Comparison of ENCODE assay signal across 25 cellular contexts in genomic region chrY:12421788-12422124, GRCh38.
A peak's percentile ranks its signal among the peaks of the same experiment; 100 is the strongest.
DNase-seq lines count a peak whose midpoint lies in the region; ATAC-seq, FAIRE-seq and TF ChIP-seq lines count a peak whose summit lies in the region.
"Had no signal": no experiment of that assay in that cellular context is flagged by ENCODE, and none has a peak within 500 bp of the region (broad histone marks: within the 10 kb centered on the region; RNA-seq: fewer than 3 reads in every experiment).

No MANE protein-coding gene starts in this region.

- H3K36me3 Mint-ChIP-seq in activated CD8-positive, alpha-beta T cell treated with anti-CD3 and anti-CD28 coated beads, Interleukin-2, amount 10 ng/mL, durations not matched to agents 7 days and 5 days (ENCODE audit: low read depth): no peaks in the 10 kb centered on the region
- H3K36me3 Mint-ChIP-seq in activated CD8-positive, alpha-beta T cell treated with anti-CD3 and anti-CD28 coated beads for 36 hours (ENCODE audit: low read depth): no peaks in the 10 kb centered on the region
- no peaks in the 10 kb centered on the region for H3K36me3 Mint-ChIP-seq in activated naive CD8-positive, alpha-beta T cell treated with anti-CD3 and anti-CD28 coated beads, Interleukin-2, amount 10 ng/mL, durations not matched to agents 7 days and 5 days
- no peaks in the 10 kb centered on the region for H3K36me3 Mint-ChIP-seq in activated CD4-positive, alpha-beta memory T cell treated with anti-CD3 and anti-CD28 coated beads for 36 hours

- no peak for FAIRE-seq in HepG2 (lab: Jason Lieb, UNC)
- FAIRE-seq: GM12892 had no signal

- no peak overlapping the region for H3K9ac ChIP-seq in HepG2 (ENCODE audit: insufficient read depth, low read depth, low read length)

- TF ChIP-seq EP300 in HepG2 (IDR thresholded peaks at IDR 0.05; ENCODE audit: low read depth in 2 of 2, low read length in 2 of 2) (no peak), HepG2 (CRISPR knock-in tag; IDR thresholded peaks at IDR 0.05; ENCODE audit: borderline replicate concordance) (no peak), suprapubic skin (IDR thresholded peaks at IDR 0.05) (no peak)

- 35% methylated on average over 11 of the region's 18 CpGs for WGBS in HepG2 (ENCODE audit: low lambda C conversion rate)
- no CpG with 5 or more reads among the region's 18 CpGs for WGBS in suprapubic skin

- POLR2A ChIA-PET in activated CD8-positive, alpha-beta T cell treated with anti-CD3 and anti-CD28 coated beads, Interleukin-2, amount 10 ng/mL, durations not matched to agents 7 days and 5 days (lab: Charles Lee): no interaction called here
- POLR2A ChIA-PET in activated CD8-positive, alpha-beta T cell treated with anti-CD3 and anti-CD28 coated beads for 36 hours (lab: Charles Lee): no interaction called here
- POLR2A ChIA-PET in activated naive CD8-positive, alpha-beta T cell treated with anti-CD3 and anti-CD28 coated beads, Interleukin-2, amount 10 ng/mL, durations not matched to agents 7 days and 5 days (lab: Charles Lee): no interaction called here
- POLR2A ChIA-PET in HepG2 (lab: Yijun Ruan, JAX): interaction anchor here (1.6 kb wide), 1 partner anchor 30 kb away, joined by 4 read pairs; no protein-coding TSS in a partner anchor
- POLR2A ChIA-PET in activated CD4-positive, alpha-beta memory T cell treated with anti-CD3 and anti-CD28 coated beads for 36 hours (lab: Charles Lee): no interaction called here

- CTCF ChIA-PET in activated CD8-positive, alpha-beta T cell treated with anti-CD3 and anti-CD28 coated beads, Interleukin-2, amount 10 ng/mL, durations not matched to agents 7 days and 5 days (lab: Charles Lee): no interaction called here
- CTCF ChIA-PET in activated CD8-positive, alpha-beta T cell treated with anti-CD3 and anti-CD28 coated beads for 36 hours (lab: Charles Lee): no interaction called here
- CTCF ChIA-PET in HepG2 (lab: Yijun Ruan, JAX; ENCODE audit: low intra/inter-chr PET ratio, low total read pairs): no interaction called here
- CTCF ChIA-PET in activated CD4-positive, alpha-beta memory T cell treated with anti-CD3 and anti-CD28 coated beads for 36 hours (lab: Charles Lee): no interaction called here

- no peak overlapping the region for H3K27ac Mint-ChIP-seq in activated CD8-positive, alpha-beta T cell treated with anti-CD3 and anti-CD28 coated beads, Interleukin-2, amount 10 ng/mL, durations not matched to agents 7 days and 5 days
- no peak overlapping the region for H3K27ac Mint-ChIP-seq in activated CD8-positive, alpha-beta T cell treated with anti-CD3 and anti-CD28 coated beads for 36 hours
- no peak overlapping the region for H3K27ac Mint-ChIP-seq in activated naive CD8-positive, alpha-beta T cell treated with anti-CD3 and anti-CD28 coated beads, Interleukin-2, amount 10 ng/mL, durations not matched to agents 7 days and 5 days
- no peak overlapping the region for H3K27ac Mint-ChIP-seq in activated CD4-positive, alpha-beta memory T cell treated with anti-CD3 and anti-CD28 coated beads for 36 hours
- H3K27ac Mint-ChIP-seq: B cell, nephron progenitor cell had no signal

- H3K4me1 Mint-ChIP-seq in activated CD8-positive, alpha-beta T cell treated with anti-CD3 and anti-CD28 coated beads, Interleukin-2, amount 10 ng/mL, durations not matched to agents 7 days and 5 days (ENCODE audit: low read depth): peaks cover 16% of the 10 kb centered on the region
- H3K4me1 Mint-ChIP-seq in activated CD8-positive, alpha-beta T cell treated with anti-CD3 and anti-CD28 coated beads for 36 hours (ENCODE audit: low read depth): peaks cover 11% of the 10 kb centered on the region
- no peaks in the 10 kb centered on the region for H3K4me1 Mint-ChIP-seq in activated naive CD8-positive, alpha-beta T cell treated with anti-CD3 and anti-CD28 coated beads, Interleukin-2, amount 10 ng/mL, durations not matched to agents 7 days and 5 days
- no peaks in the 10 kb centered on the region for H3K4me1 Mint-ChIP-seq in activated CD4-positive, alpha-beta memory T cell treated with anti-CD3 and anti-CD28 coated beads for 36 hours (ENCODE audit: low read depth)
- H3K4me1 Mint-ChIP-seq: B cell, nephron progenitor cell had no signal

- H3K9me3 Mint-ChIP-seq in activated CD8-positive, alpha-beta T cell treated with anti-CD3 and anti-CD28 coated beads, Interleukin-2, amount 10 ng/mL, durations not matched to agents 7 days and 5 days (ENCODE audit: insufficient read depth): no peaks in the 10 kb centered on the region
- no peaks in the 10 kb centered on the region for H3K9me3 Mint-ChIP-seq in activated CD8-positive, alpha-beta T cell treated with anti-CD3 and anti-CD28 coated beads for 36 hours
- H3K9me3 Mint-ChIP-seq in activated naive CD8-positive, alpha-beta T cell treated with anti-CD3 and anti-CD28 coated beads, Interleukin-2, amount 10 ng/mL, durations not matched to agents 7 days and 5 days: no peaks in the 10 kb centered on the region
- H3K9me3 Mint-ChIP-seq in activated CD4-positive, alpha-beta memory T cell treated with anti-CD3 and anti-CD28 coated beads for 36 hours: no peaks in the 10 kb centered on the region
- H3K9me3 Mint-ChIP-seq: activated naive CD4-positive, alpha-beta T cell treated with anti-CD3 and anti-CD28 coated beads for 36 hours; activated T-cell treated with anti-CD3 and anti-CD28 coated beads, Interleukin-2, amount 50 U/mL, for 4 hours; nephron progenitor cell had no signal

- H3K27me3 Mint-ChIP-seq in activated CD8-positive, alpha-beta T cell treated with anti-CD3 and anti-CD28 coated beads, Interleukin-2, amount 10 ng/mL, durations not matched to agents 7 days and 5 days (ENCODE audit: low read depth): peaks cover 3% of the 10 kb centered on the region
- H3K27me3 Mint-ChIP-seq in activated CD8-positive, alpha-beta T cell treated with anti-CD3 and anti-CD28 coated beads for 36 hours: no peaks in the 10 kb centered on the region
- H3K27me3 Mint-ChIP-seq in activated naive CD8-positive, alpha-beta T cell treated with anti-CD3 and anti-CD28 coated beads, Interleukin-2, amount 10 ng/mL, durations not matched to agents 7 days and 5 days: no peaks in the 10 kb centered on the region
- peaks cover 7% of the 10 kb centered on the region for H3K27me3 Mint-ChIP-seq in activated CD4-positive, alpha-beta memory T cell treated with anti-CD3 and anti-CD28 coated beads for 36 hours

- no peaks in the 10 kb centered on the region for H3K27me3 ChIP-seq in HepG2 (ENCODE audit: control insufficient read depth in 1 of 2, insufficient read depth in 2 of 2, low read length in 2 of 2)
- H3K27me3 ChIP-seq in suprapubic skin: peaks cover 18% of the 10 kb centered on the region
- H3K27me3 ChIP-seq: ascending aorta had no signal

- in situ Hi-C loops in HepG2 (cut with HindIII; ENCODE audit: extremely low pct_ligation_motif_present, low pct_unique_long_range_greater_than_20kb): no loop called here

- H4K20me1 ChIP-seq in HepG2 (ENCODE audit: insufficient read depth, low read length): no peaks in the 10 kb centered on the region

- H3K9me3 ChIP-seq in HepG2 (ENCODE audit: low read length) (no peaks in the 10 kb centered on the region), suprapubic skin (no peaks in the 10 kb centered on the region)
- H3K9me3 ChIP-seq: ascending aorta, esophagus muscularis mucosa, gastroesophageal sphincter had no signal

- no peak for TF ChIP-seq POLR2A in HepG2 (IDR thresholded peaks at IDR 0.05; ENCODE audit: insufficient read depth in 1 of 2, low read depth in 2 of 2, low read length in 2 of 2)
- TF ChIP-seq POLR2A in suprapubic skin (IDR thresholded peaks at IDR 0.05): no peak

- peak overlapping the region; percentile 36 for H3K4me3 Mint-ChIP-seq in activated CD8-positive, alpha-beta T cell treated with anti-CD3 and anti-CD28 coated beads, Interleukin-2, amount 10 ng/mL, durations not matched to agents 7 days and 5 days
- no peak overlapping the region for H3K4me3 Mint-ChIP-seq in activated CD8-positive, alpha-beta T cell treated with anti-CD3 and anti-CD28 coated beads for 36 hours
- H3K4me3 Mint-ChIP-seq in activated naive CD8-positive, alpha-beta T cell treated with anti-CD3 and anti-CD28 coated beads, Interleukin-2, amount 10 ng/mL, durations not matched to agents 7 days and 5 days: peak overlapping the region; percentile 45
- no peak overlapping the region for H3K4me3 Mint-ChIP-seq in activated CD4-positive, alpha-beta memory T cell treated with anti-CD3 and anti-CD28 coated beads for 36 hours
- H3K4me3 Mint-ChIP-seq: activated naive CD4-positive, alpha-beta T cell treated with anti-CD3 and anti-CD28 coated beads for 36 hours; B cell; nephron progenitor cell had no signal

- H2AFZ ChIP-seq in HepG2 (ENCODE audit: low read length): no peak overlapping the region

- BruUV-seq in HepG2 (replicated peaks; lab: Mats Ljungman, UMichigan): no TSS peak

- intact Hi-C loops in activated CD8-positive, alpha-beta T cell treated with anti-CD3 and anti-CD28 coated beads for 36 hours (cut with micrococcal nuclease): no loop called here
- intact Hi-C loops in HepG2 (cut with micrococcal nuclease; ENCODE audit: unreplicated experiment): no loop called here
- intact Hi-C loops in activated CD4-positive, alpha-beta memory T cell treated with anti-CD3 and anti-CD28 coated beads for 36 hours (cut with micrococcal nuclease): no loop called here

- no peaks in the 10 kb centered on the region for H3K36me3 ChIP-seq in HepG2 (replicated peaks in 1 of 2; ENCODE audit: control insufficient read depth in 1 of 2, insufficient read depth in 2 of 2, low read length in 2 of 2)
- no peaks in the 10 kb centered on the region for H3K36me3 ChIP-seq in suprapubic skin
- H3K36me3 ChIP-seq: ascending aorta, esophagus muscularis mucosa, gastroesophageal sphincter had no signal

- TF ChIP-seq CTCF in activated CD8-positive, alpha-beta T cell treated with anti-CD3 and anti-CD28 coated beads for 36 hours (IDR thresholded peaks at IDR 0.05): no peak
- TF ChIP-seq CTCF in HepG2 (CRISPR knock-in tag; IDR thresholded peaks at IDR 0.05): no peak
- TF ChIP-seq CTCF in suprapubic skin (IDR thresholded peaks at IDR 0.05): no peak

- no peak for TF ChIP-seq RAD21 in HepG2 (CRISPR knock-in tag; IDR thresholded peaks at IDR 0.05)

- ATAC-seq in activated CD8-positive, alpha-beta T cell treated with anti-CD3 and anti-CD28 coated beads, Interleukin-2, amount 10 ng/mL, durations not matched to agents 7 days and 5 days: no peak
- no peak for ATAC-seq in activated CD8-positive, alpha-beta T cell treated with anti-CD3 and anti-CD28 coated beads for 36 hours
- ATAC-seq in activated naive CD8-positive, alpha-beta T cell treated with anti-CD3 and anti-CD28 coated beads, Interleukin-2, amount 10 ng/mL, durations not matched to agents 7 days and 5 days (ENCODE audit: low read depth): no peak
- no peak for ATAC-seq in HepG2
- ATAC-seq: gastroesophageal sphincter had no signal

- H3K27ac ChIP-seq in HepG2 (ENCODE audit: extremely low read length, insufficient read depth, low read length): no peak overlapping the region
- no peak overlapping the region for H3K27ac ChIP-seq in suprapubic skin
- H3K27ac ChIP-seq: ascending aorta, esophagus muscularis mucosa, gastroesophageal sphincter had no signal

- no peaks in the 10 kb centered on the region for H3K79me2 ChIP-seq in HepG2 (ENCODE audit: insufficient read depth, low read length)

- H3K4me3 ChIP-seq in HepG2 (replicated peaks in 1 of 3; ENCODE audit: insufficient read depth in 1 of 3, low read depth in 2 of 3, low read length in 3 of 3): peak overlapping the region in 2 of 3 experiments; percentile 50 to 67; a peak in 3 of 6 replicates
- peak overlapping the region; percentile 41 for H3K4me3 ChIP-seq in suprapubic skin
- H3K4me3 ChIP-seq: ascending aorta had no signal

- H3K4me1 ChIP-seq in HepG2 (ENCODE audit: insufficient read depth, low read length) (peaks cover 7% of the 10 kb centered on the region), suprapubic skin (no peaks in the 10 kb centered on the region)
- H3K4me1 ChIP-seq: ascending aorta, esophagus muscularis mucosa, gastroesophageal sphincter had no signal

- no peak for DNase-seq in activated CD8-positive, alpha-beta T cell treated with anti-CD3 and anti-CD28 coated beads, Interleukin-2, amount 10 ng/mL, durations not matched to agents 7 days and 5 days
- DNase-seq in activated CD8-positive, alpha-beta T cell treated with anti-CD3 and anti-CD28 coated beads for 36 hours: no peak
- no peak for DNase-seq in activated naive CD8-positive, alpha-beta T cell treated with anti-CD3 and anti-CD28 coated beads, Interleukin-2, amount 10 ng/mL, durations not matched to agents 7 days and 5 days
- DNase-seq in HepG2 (ENCODE audit: low spot score) (no peak), suprapubic skin (ENCODE audit: low spot score in 2 of 2) (no peak), AG20443 (ENCODE audit: low spot score) (no peak)
- no peak for DNase-seq in activated CD4-positive, alpha-beta memory T cell treated with anti-CD3 and anti-CD28 coated beads for 36 hours
- no peak for DNase-seq in activated effector memory CD4-positive, alpha-beta T cell treated with anti-CD3 and anti-CD28 coated beads, Interleukin-2, amount 50 U/mL, for 16 hours
- DNase-seq: 8988T; activated CD4-positive, CD25-positive, alpha-beta regulatory T cell treated with anti-CD3 and anti-CD28 coated beads, Interleukin-2, amount 50 U/mL, for 72 hours; activated CD8-positive, alpha-beta memory T cell treated with anti-CD3 and anti-CD28 coated beads for 24 hours; activated naive CD4-positive, alpha-beta T cell treated with anti-CD3 and anti-CD28 coated beads for 36 hours; activated T-cell treated with anti-CD3 and anti-CD28 coated beads, Interleukin-2, amount 50 U/mL, for 4 hours; COR-L47; DMS79 treated with DMSO at 0.1 percent for 48 hours; NCI-H1105; NCI-H2029 treated with DMSO at 0.1 percent for 48 hours; SHP77; SW 1271 had no signal

- H3K4me2 ChIP-seq in HepG2 (ENCODE audit: low read depth, low read length): peak overlapping the region; percentile 43

Comparison
In these comparisons a context has a peak if more than half of its experiments do, and no peak if none do; other contexts are left out.
1. H3K4me3 Mint-ChIP-seq: peak in activated CD8-positive, alpha-beta T cell treated with anti-CD3 and anti-CD28 coated beads, Interleukin-2, amount 10 ng/mL, durations not matched to agents 7 days and 5 days (single experiment) and activated naive CD8-positive, alpha-beta T cell treated with anti-CD3 and anti-CD28 coated beads, Interleukin-2, amount 10 ng/mL, durations not matched to agents 7 days and 5 days (single experiment); none in activated CD8-positive, alpha-beta T cell treated with anti-CD3 and anti-CD28 coated beads for 36 hours (single experiment) and activated CD4-positive, alpha-beta memory T cell treated with anti-CD3 and anti-CD28 coated beads for 36 hours (single experiment).